Comparison of ENCODE assay signal across 17 cellular contexts in the genomic region with DNA sequence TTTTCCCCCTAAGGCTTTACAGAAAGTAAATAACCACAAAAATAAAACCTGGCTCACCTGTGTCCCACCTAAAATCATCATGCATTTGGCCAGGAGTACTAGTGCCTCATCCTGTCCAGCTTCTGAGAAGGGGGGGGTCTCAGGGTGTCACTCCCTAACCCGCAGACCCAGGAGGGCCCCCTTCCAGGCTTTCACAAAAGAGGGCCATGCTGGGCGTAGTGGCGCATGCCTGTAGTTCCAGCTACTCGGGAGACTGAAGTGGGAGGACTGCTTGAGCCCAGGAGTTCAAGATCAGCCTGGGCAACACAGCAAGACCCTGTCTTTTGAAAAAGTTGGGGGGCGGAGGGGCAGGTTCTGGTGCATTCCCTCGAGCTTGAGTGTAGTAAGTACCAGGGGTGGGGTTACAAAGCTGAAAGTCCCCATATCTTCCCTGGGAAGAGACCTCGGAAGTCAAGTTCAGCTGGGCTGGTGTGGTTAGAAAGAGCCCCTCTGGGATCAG.
"Had no signal": no experiment of that assay in that cellular context is flagged by ENCODE, and none has a peak within 500 bp of the region (broad histone marks: within the 10 kb centered on the region; RNA-seq: fewer than 3 reads in every experiment).

No MANE protein-coding gene starts in this region.

- H3K4me3 Mint-ChIP-seq: activated CD4-positive, alpha-beta T cell treated with anti-CD3 and anti-CD28 coated beads, Interleukin-2, amount 10 ng/mL, durations not matched to agents 7 days and 5 days; activated CD8-positive, alpha-beta T cell treated with anti-CD3 and anti-CD28 coated beads, Interleukin-2, amount 10 ng/mL, durations not matched to agents 7 days and 5 days; memory B cell; naive thymus-derived CD8-positive, alpha-beta T cell had no signal

- H3K27ac ChIP-seq: breast epithelium, heart right ventricle, pancreas, tibial nerve had no signal

- DNase-seq: activated CD4-positive, alpha-beta T cell treated with anti-CD3 and anti-CD28 coated beads, Interleukin-2, amount 10 ng/mL, durations not matched to agents 7 days and 5 days; activated CD8-positive, alpha-beta T cell treated with anti-CD3 and anti-CD28 coated beads, Interleukin-2, amount 10 ng/mL, durations not matched to agents 7 days and 5 days; activated effector memory CD4-positive, alpha-beta T cell treated with Interleukin-2 at 50 U/mL for 16 hours; activated naive CD4-positive, alpha-beta T cell treated with anti-CD3 and anti-CD28 coated beads, Interleukin-2, amount 50 U/mL, for 16 hours; activated T-cell treated with anti-CD3 and anti-CD28 coated beads, Interleukin-2, amount 50 U/mL, for 48 hours; cortex of kidney; naive thymus-derived CD8-positive, alpha-beta T cell; pancreas; stimulated activated naive CD8-positive, alpha-beta T cell treated with anti-CD3 and anti-CD28 coated beads, Interleukin-15, Interleukin-2, amounts not matched to agents 100 U/mL and 50 U/mL, for 24 hours; T1000 had no signal

- ATAC-seq: activated CD8-positive, alpha-beta T cell treated with anti-CD3 and anti-CD28 coated beads, Interleukin-2, amount 10 ng/mL, durations not matched to agents 7 days and 5 days; naive thymus-derived CD8-positive, alpha-beta T cell; stimulated activated naive CD8-positive, alpha-beta T cell treated with anti-CD3 and anti-CD28 coated beads, Interleukin-15, Interleukin-2, amounts not matched to agents 100 U/mL and 50 U/mL, for 24 hours had no signal

- FAIRE-seq: astrocyte, endometrium, pancreas, urothelium cell line had no signal

- H3K4me1 Mint-ChIP-seq: activated CD4-positive, alpha-beta T cell treated with anti-CD3 and anti-CD28 coated beads, Interleukin-2, amount 10 ng/mL, durations not matched to agents 7 days and 5 days; naive thymus-derived CD8-positive, alpha-beta T cell had no signal

- H3K36me3 Mint-ChIP-seq: memory B cell; naive thymus-derived CD8-positive, alpha-beta T cell had no signal

- H3K27me3 ChIP-seq: breast epithelium, heart right ventricle, pancreas, tibial nerve had no signal

- H3K9me3 ChIP-seq: breast epithelium, heart right ventricle, pancreas, tibial nerve had no signal

- H3K27me3 Mint-ChIP-seq: activated CD4-positive, alpha-beta T cell treated with anti-CD3 and anti-CD28 coated beads, Interleukin-2, amount 10 ng/mL, durations not matched to agents 7 days and 5 days; memory B cell had no signal

- H3K4me3 ChIP-seq: heart right ventricle, pancreas, tibial nerve had no signal

- H3K9me3 Mint-ChIP-seq: activated CD4-positive, alpha-beta T cell treated with anti-CD3 and anti-CD28 coated beads, Interleukin-2, amount 10 ng/mL, durations not matched to agents 7 days and 5 days; memory B cell; naive thymus-derived CD8-positive, alpha-beta T cell had no signal

- H3K36me3 ChIP-seq: breast epithelium, heart right ventricle, pancreas, tibial nerve had no signal

- H3K27ac Mint-ChIP-seq: activated CD4-positive, alpha-beta T cell treated with anti-CD3 and anti-CD28 coated beads, Interleukin-2, amount 10 ng/mL, durations not matched to agents 7 days and 5 days; activated CD8-positive, alpha-beta T cell treated with anti-CD3 and anti-CD28 coated beads, Interleukin-2, amount 10 ng/mL, durations not matched to agents 7 days and 5 days; memory B cell had no signal

- H3K4me1 ChIP-seq: breast epithelium, pancreas had no signal
